In genomic region chr15:89243046-89243690, GRCh38 we compare ENCODE assay signal across 1 cellular context.
TF ChIP-seq lines count a peak whose summit lies in the region.

No MANE protein-coding gene starts in this region.

TF ChIP-seq in HepG2, 621 proteins besides CTCF, POLR2A, EP300 and RAD21:
- no peak for TF ChIP-seq ZNF720 (CRISPR knock-in tag; IDR thresholded peaks at IDR 0.05)
- no peak for TF ChIP-seq E2F2 (CRISPR knock-in tag; IDR thresholded peaks at IDR 0.05; ENCODE audit: borderline replicate concordance)
- TF ChIP-seq KAT2B (IDR thresholded peaks at IDR 0.05; ENCODE audit: borderline replicate concordance, low read depth, low read length): no peak
- TF ChIP-seq ZNF3 (CRISPR knock-in tag; IDR thresholded peaks at IDR 0.05): 0 out of 2 replicates have a peak, but pooled peaks have one; percentile 26
- peak in 1 of 2 experiments; percentile 87; a peak in 2 of 4 replicates for TF ChIP-seq ATF4 (CRISPR knock-in tag; IDR thresholded peaks at IDR 0.05)
- no peak for TF ChIP-seq ZBTB3 (CRISPR knock-in tag; IDR thresholded peaks at IDR 0.05; ENCODE audit: borderline replicate concordance, low read depth)
- TF ChIP-seq CEBPG (CRISPR knock-in tag; IDR thresholded peaks at IDR 0.05): peak; percentile 51
- 0 out of 2 replicates have a peak, but pooled peaks have one; percentile 7 for TF ChIP-seq HINFP (CRISPR knock-in tag; IDR thresholded peaks at IDR 0.05; ENCODE audit: low read depth)
- TF ChIP-seq HOXA7 (CRISPR knock-in tag; IDR thresholded peaks at IDR 0.05): no peak
- 0 out of 2 replicates have a peak, but pooled peaks have one; percentile 12 for TF ChIP-seq SOX13 (IDR thresholded peaks at IDR 0.05)
- no peak for TF ChIP-seq SOX13 (CRISPR knock-in tag; conservative IDR thresholded peaks at IDR 0.05 in 1 of 2, IDR thresholded peaks at IDR 0.05 in 1 of 2)
- TF ChIP-seq CEBPB (IDR thresholded peaks at IDR 0.05; ENCODE audit: borderline replicate concordance, low read depth, low read length): peak; percentile 63
- TF ChIP-seq GPBP1L1 (CRISPR knock-in tag; IDR thresholded peaks at IDR 0.05): no peak
- TF ChIP-seq ZNF33A (CRISPR knock-in tag; IDR thresholded peaks at IDR 0.05; ENCODE audit: borderline replicate concordance): 0 out of 2 replicates have a peak, but pooled peaks have one; percentile 38
- no peak for TF ChIP-seq SRF (IDR thresholded peaks at IDR 0.05; ENCODE audit: low read depth, low read length)
- TF ChIP-seq NFRKB (IDR thresholded peaks at IDR 0.05): no peak
- TF ChIP-seq ZNF776 (CRISPR knock-in tag; IDR thresholded peaks at IDR 0.05): 0 out of 2 replicates have a peak, but pooled peaks have one; percentile 3
- no peak for TF ChIP-seq ZKSCAN1 (IDR thresholded peaks at IDR 0.05; ENCODE audit: low read length)
- 0 out of 2 replicates have a peak, but pooled peaks have one; percentile 7 for TF ChIP-seq ZSCAN5A (CRISPR knock-in tag; IDR thresholded peaks at IDR 0.05; ENCODE audit: borderline replicate concordance)
- TF ChIP-seq ZNF556 (CRISPR knock-in tag; IDR thresholded peaks at IDR 0.05; ENCODE audit: borderline replicate concordance): no peak
- TF ChIP-seq RAD51 (IDR thresholded peaks at IDR 0.05; ENCODE audit: borderline replicate concordance): no peak
- no peak for TF ChIP-seq TFAP4 (IDR thresholded peaks at IDR 0.05; ENCODE audit: borderline replicate concordance, low read depth)
- peak; percentile 13; the same call in 1 of the 2 replicates for TF ChIP-seq ZC3H13 (CRISPR knock-in tag; IDR thresholded peaks at IDR 0.05)
- 0 out of 2 replicates have a peak, but pooled peaks have one; percentile 21 for TF ChIP-seq ZNF136 (CRISPR knock-in tag; IDR thresholded peaks at IDR 0.05; ENCODE audit: low read depth)
- TF ChIP-seq ZNF780A (CRISPR knock-in tag; IDR thresholded peaks at IDR 0.05): 0 out of 2 replicates have a peak, but pooled peaks have one; percentile 29
- no peak for TF ChIP-seq MED1 (CRISPR knock-in tag; IDR thresholded peaks at IDR 0.05)
- 0 out of 2 replicates have a peak, but pooled peaks have one; percentile 5 for TF ChIP-seq NCOA2 (CRISPR knock-in tag; IDR thresholded peaks at IDR 0.05)
- TF ChIP-seq U2AF2 (IDR thresholded peaks at IDR 0.05; ENCODE audit: low read depth, low read length): no peak
- TF ChIP-seq ZNF781 (CRISPR knock-in tag; IDR thresholded peaks at IDR 0.05; ENCODE audit: borderline replicate concordance, not compliant biosample characterization): peak; percentile 17
- no peak for TF ChIP-seq KLF12 (CRISPR knock-in tag; IDR thresholded peaks at IDR 0.05; ENCODE audit: borderline replicate concordance)
- TF ChIP-seq NFYC (CRISPR knock-in tag; IDR thresholded peaks at IDR 0.05): no peak
- 0 out of 2 replicates have a peak, but pooled peaks have one; percentile 13 for TF ChIP-seq ARHGAP35 (CRISPR knock-in tag; IDR thresholded peaks at IDR 0.05; ENCODE audit: borderline replicate concordance)
- peak; percentile 37; the same call in 1 of the 2 replicates for TF ChIP-seq ZFP82 (CRISPR knock-in tag; IDR thresholded peaks at IDR 0.05; ENCODE audit: borderline replicate concordance)
- TF ChIP-seq TAF1 (CRISPR knock-in tag; IDR thresholded peaks at IDR 0.05): peak; percentile 3; the same call in 1 of the 2 replicates
